27 cellular contexts compared by ENCODE assay signal in the genomic region with DNA sequence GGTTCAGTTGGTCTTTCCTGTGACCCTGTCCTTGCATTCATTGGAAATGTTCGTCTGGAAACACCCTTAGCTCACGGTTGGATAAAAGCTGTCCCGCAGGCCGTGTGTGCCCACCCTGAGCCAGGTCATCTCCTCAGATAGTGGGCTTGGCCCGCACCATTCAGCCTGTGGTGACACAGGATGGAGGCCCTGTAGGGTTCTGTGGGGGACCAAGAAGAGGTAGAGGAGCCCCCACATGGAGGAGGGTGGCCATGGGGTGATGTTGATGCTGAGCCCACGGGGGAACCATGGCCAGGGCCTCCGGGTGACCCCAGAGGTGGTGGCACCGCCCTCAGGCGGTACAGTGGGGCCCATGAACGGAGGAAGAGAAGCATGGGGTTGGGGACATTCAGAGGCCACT.
DNase-seq lines count a peak whose midpoint lies in the region; ATAC-seq and TF ChIP-seq lines count a peak whose summit lies in the region.
"Had no signal": no experiment of that assay in that cellular context is flagged by ENCODE, and none has a peak within 500 bp of the region (broad histone marks: within the 10 kb centered on the region; RNA-seq: fewer than 3 reads in every experiment).

No MANE protein-coding gene starts in this region.

- POLR2A ChIA-PET in Panc1 (lab: Charles Lee), result no interaction called here
- POLR2A ChIA-PET in activated CD8-positive, alpha-beta T cell treated with anti-CD3 and anti-CD28 coated beads for 36 hours (lab: Charles Lee), result no interaction called here

- H3K4me3 Mint-ChIP-seq in endodermal cell, result no peak overlapping the region
- no peak overlapping the region for H3K4me3 Mint-ChIP-seq in activated CD8-positive, alpha-beta T cell treated with anti-CD3 and anti-CD28 coated beads for 36 hours
- H3K4me3 Mint-ChIP-seq in activated T-helper 17 cell treated with anti-CD3 and anti-CD28 coated beads, Interleukin-2, amount 50 U/mL, for 72 hours, result no peak overlapping the region
- H3K4me3 Mint-ChIP-seq: B cell, CD14-positive monocyte had no signal

- H3K79me2 ChIP-seq in trophoblast cell (ENCODE audit: control insufficient read depth, insufficient read depth, low read length, poor library complexity), result peaks cover 2% of the 10 kb centered on the region

- 95 to 100% methylated on average over 1 to 10 of the region's 10 CpGs for WGBS in endodermal cell (ENCODE audit: insufficient coverage in 1 of 2, insufficient read length in 1 of 2), 2 experiments
- WGBS in trophoblast cell (ENCODE audit: extremely low coverage, insufficient coverage, insufficient read length), result no CpG with 5 or more reads among the region's 10 CpGs

- no peak overlapping the region for H3K9ac ChIP-seq in BLaER1
- H3K9ac ChIP-seq in endodermal cell (ENCODE audit: extremely low read depth, low read length, poor library complexity, severe bottlenecking), result no peak overlapping the region
- no peak overlapping the region for H3K9ac ChIP-seq in trophoblast cell (ENCODE audit: low read length)
- H3K9ac ChIP-seq: GM23248 had no signal

- H3K4me2 ChIP-seq in BLaER1 (no peak overlapping the region), trophoblast cell (ENCODE audit: low read length) (no peak overlapping the region)

- CTCF ChIA-PET in Panc1 (lab: Charles Lee), result no interaction called here
- CTCF ChIA-PET in activated CD8-positive, alpha-beta T cell treated with anti-CD3 and anti-CD28 coated beads for 36 hours (lab: Charles Lee), result no interaction called here

- H3K27me3 ChIP-seq in BLaER1, result no peaks in the 10 kb centered on the region
- no peaks in the 10 kb centered on the region for H3K27me3 ChIP-seq in Panc1 (ENCODE audit: control insufficient read depth, insufficient read depth, low read length)
- no peaks in the 10 kb centered on the region for H3K27me3 ChIP-seq in endodermal cell (ENCODE audit: control insufficient read depth, insufficient read depth, low read length, poor library complexity, severe bottlenecking)
- H3K27me3 ChIP-seq in trophoblast cell (ENCODE audit: insufficient read depth, low read length), result no peaks in the 10 kb centered on the region

- in situ Hi-C loops in Panc1 (cut with HindIII; ENCODE audit: low pct_unique_long_range_greater_than_20kb, low sequenced_read_pairs), result no loop called here

- no peak for TF ChIP-seq CTCF in Panc1 (IDR thresholded peaks at IDR 0.05)
- TF ChIP-seq CTCF in endodermal cell (conservative IDR thresholded peaks at IDR 0.05), result no peak
- TF ChIP-seq CTCF in activated CD8-positive, alpha-beta T cell treated with anti-CD3 and anti-CD28 coated beads for 36 hours (IDR thresholded peaks at IDR 0.05), result no peak

- no peak overlapping the region for H4K91ac ChIP-seq in trophoblast cell (ENCODE audit: low read depth, low read length)

- H3K27ac ChIP-seq in BLaER1, result peak overlapping the region; percentile 44; the same call in 1 of the 2 replicates
- peak overlapping the region; percentile 71 for H3K27ac ChIP-seq in Panc1 (ENCODE audit: low read length)
- H3K27ac ChIP-seq in endodermal cell (ENCODE audit: low read depth, low read length), result peak overlapping the region; percentile 50
- H3K27ac ChIP-seq in trophoblast cell (ENCODE audit: low read depth, low read length), result no peak overlapping the region
- H3K27ac ChIP-seq: GM23248, HL-60 had no signal

- no peak overlapping the region for H2AK5ac ChIP-seq in trophoblast cell (ENCODE audit: low read length)

- peaks cover 76% of the 10 kb centered on the region for H4K20me1 ChIP-seq in BLaER1

- 0 out of 2 replicates have a peak, but pooled peaks have one; percentile 48 for ATAC-seq in Panc1
- no peak for ATAC-seq in activated CD8-positive, alpha-beta T cell treated with anti-CD3 and anti-CD28 coated beads for 36 hours
- ATAC-seq in activated T-helper 17 cell treated with anti-CD3 and anti-CD28 coated beads, Interleukin-2, amount 50 U/mL, for 72 hours (replicated peaks), result no peak
- ATAC-seq: PC-3 had no signal

- no TSS peak for BruUV-seq in Panc1 (replicated peaks; lab: Mats Ljungman, UMichigan)

- no peak overlapping the region for H2BK12ac ChIP-seq in trophoblast cell (ENCODE audit: low read length)

- DNase-seq in Panc1 (ENCODE audit: low read depth, low spot score) (no peak), endodermal cell (no peak), trophoblast cell (no peak)
- no peak for DNase-seq in activated CD8-positive, alpha-beta T cell treated with anti-CD3 and anti-CD28 coated beads for 36 hours
- no peak for DNase-seq in activated CD8-positive, alpha-beta memory T cell treated with anti-CD3 and anti-CD28 coated beads for 24 hours
- DNase-seq: Calu3; DMS79 treated with DMSO at 0.1 percent for 48 hours; GF-D8; GM23248; Karpas-422; MV-4-11; NCI-H1105; NCI-H1436 treated with DMSO at 0.1 percent for 48 hours; NCI-H1930; NCI-H2107; NCI-H446 treated with DMSO at 0.1 percent for 48 hours; NCI-H526; NCI-H82; NK-92 treated with Interleukin-12 subunit alpha and Interleukin-12 subunit beta, amount 100 ng/mL, for 24 hours; PC-3; RPMI8226; SHP77 had no signal

- H3K23ac ChIP-seq in trophoblast cell (ENCODE audit: low read length), result no peak overlapping the region

- no peak overlapping the region for H3K4ac ChIP-seq in trophoblast cell (ENCODE audit: low read depth, low read length)

- H3K4me1 Mint-ChIP-seq in endodermal cell, result no peaks in the 10 kb centered on the region
- H3K4me1 Mint-ChIP-seq in activated CD8-positive, alpha-beta T cell treated with anti-CD3 and anti-CD28 coated beads for 36 hours (ENCODE audit: low read depth), result no peaks in the 10 kb centered on the region
- no peaks in the 10 kb centered on the region for H3K4me1 Mint-ChIP-seq in activated T-helper 17 cell treated with anti-CD3 and anti-CD28 coated beads, Interleukin-2, amount 50 U/mL, for 72 hours
- H3K4me1 Mint-ChIP-seq: B cell had no signal

- H3K4me3 ChIP-seq in BLaER1 (no peak overlapping the region), Panc1 (ENCODE audit: low read depth in 2 of 2, low read length in 2 of 2) (no peak overlapping the region), endodermal cell (ENCODE audit: low read length) (no peak overlapping the region), trophoblast cell (ENCODE audit: low read depth, low read length) (no peak overlapping the region)
- H3K4me3 ChIP-seq: GM23248 had no signal

- H2AFZ ChIP-seq in trophoblast cell (ENCODE audit: insufficient read depth, low read length, poor library complexity), result no peak overlapping the region
- H2AFZ ChIP-seq: GM23248 had no signal

- H4K8ac ChIP-seq in trophoblast cell (ENCODE audit: low read depth, low read length), result no peak overlapping the region

- H3K36me3 Mint-ChIP-seq in endodermal cell (ENCODE audit: low read depth), result no peaks in the 10 kb centered on the region
- no peaks in the 10 kb centered on the region for H3K36me3 Mint-ChIP-seq in activated CD8-positive, alpha-beta T cell treated with anti-CD3 and anti-CD28 coated beads for 36 hours (ENCODE audit: low read depth)
- H3K36me3 Mint-ChIP-seq in activated T-helper 17 cell treated with anti-CD3 and anti-CD28 coated beads, Interleukin-2, amount 50 U/mL, for 72 hours (ENCODE audit: low read depth), result no peaks in the 10 kb centered on the region
- H3K36me3 Mint-ChIP-seq: CD14-positive monocyte had no signal

- no peak overlapping the region for H2BK5ac ChIP-seq in trophoblast cell (ENCODE audit: low read depth, low read length, poor library complexity)

- H3K36me3 ChIP-seq in BLaER1 (peaks cover 44% of the 10 kb centered on the region), Panc1 (ENCODE audit: control insufficient read depth, insufficient read depth, low read length) (no peaks in the 10 kb centered on the region), endodermal cell (ENCODE audit: control insufficient read depth, insufficient read depth, low read length) (no peaks in the 10 kb centered on the region), trophoblast cell (ENCODE audit: control insufficient read depth in 1 of 2, insufficient read depth in 2 of 2, low read length in 2 of 2) (peaks cover 0 to 1% of the 10 kb centered on the region in 2 experiments)

- H3K9me3 Mint-ChIP-seq in endodermal cell, result peaks cover 8% of the 10 kb centered on the region
- H3K9me3 Mint-ChIP-seq in activated CD8-positive, alpha-beta T cell treated with anti-CD3 and anti-CD28 coated beads for 36 hours, result no peaks in the 10 kb centered on the region
- H3K9me3 Mint-ChIP-seq in activated T-helper 17 cell treated with anti-CD3 and anti-CD28 coated beads, Interleukin-2, amount 50 U/mL, for 72 hours, result no peaks in the 10 kb centered on the region

- H3K18ac ChIP-seq in trophoblast cell (ENCODE audit: low read length), result peak overlapping the region; percentile 20

- H3K9me3 ChIP-seq in BLaER1 (peaks cover 20% of the 10 kb centered on the region), Panc1 (ENCODE audit: control insufficient read depth, insufficient read depth, low read depth, low read length) (no peaks in the 10 kb centered on the region), endodermal cell (ENCODE audit: control insufficient read depth, low read length) (no peaks in the 10 kb centered on the region), trophoblast cell (ENCODE audit: insufficient read depth, low read depth, low read length) (no peaks in the 10 kb centered on the region)

- no peaks in the 10 kb centered on the region for H3K27me3 Mint-ChIP-seq in endodermal cell (ENCODE audit: insufficient read depth)
- H3K27me3 Mint-ChIP-seq in activated CD8-positive, alpha-beta T cell treated with anti-CD3 and anti-CD28 coated beads for 36 hours, result no peaks in the 10 kb centered on the region
- peaks cover 11% of the 10 kb centered on the region for H3K27me3 Mint-ChIP-seq in activated T-helper 17 cell treated with anti-CD3 and anti-CD28 coated beads, Interleukin-2, amount 50 U/mL, for 72 hours

- no peak overlapping the region for H2BK120ac ChIP-seq in trophoblast cell (ENCODE audit: insufficient read depth, low read length, poor library complexity)

- intact Hi-C loops in Panc1 (cut with micrococcal nuclease; ENCODE audit: unreplicated experiment), result no loop called here
- intact Hi-C loops in activated CD8-positive, alpha-beta T cell treated with anti-CD3 and anti-CD28 coated beads for 36 hours (cut with micrococcal nuclease), result no loop called here

- no peak overlapping the region for H3K14ac ChIP-seq in trophoblast cell (ENCODE audit: low read length)

- H3K4me1 ChIP-seq in BLaER1, result peaks cover 29% of the 10 kb centered on the region
- H3K4me1 ChIP-seq in Panc1 (ENCODE audit: control insufficient read depth, insufficient read depth, low read length), result peaks cover 50% of the 10 kb centered on the region
- no peaks in the 10 kb centered on the region for H3K4me1 ChIP-seq in endodermal cell (ENCODE audit: control insufficient read depth, insufficient read depth, low read length)
- H3K4me1 ChIP-seq in trophoblast cell (ENCODE audit: control insufficient read depth in 1 of 2, insufficient read depth in 2 of 2, low read length in 2 of 2), result peaks cover 7% of the 10 kb centered on the region in 2 experiments

- no peak overlapping the region for H3K27ac Mint-ChIP-seq in endodermal cell
- no peak overlapping the region for H3K27ac Mint-ChIP-seq in activated CD8-positive, alpha-beta T cell treated with anti-CD3 and anti-CD28 coated beads for 36 hours
- H3K27ac Mint-ChIP-seq in activated T-helper 17 cell treated with anti-CD3 and anti-CD28 coated beads, Interleukin-2, amount 50 U/mL, for 72 hours, result no peak overlapping the region
- H3K27ac Mint-ChIP-seq: B cell had no signal

- no peak overlapping the region for H4K12ac ChIP-seq in trophoblast cell (ENCODE audit: low read depth, low read length)

- peaks cover 2% of the 10 kb centered on the region for H3K79me1 ChIP-seq in trophoblast cell (ENCODE audit: low read length)
